ENCODE assay signal across 8 cellular contexts in the genomic region with DNA sequence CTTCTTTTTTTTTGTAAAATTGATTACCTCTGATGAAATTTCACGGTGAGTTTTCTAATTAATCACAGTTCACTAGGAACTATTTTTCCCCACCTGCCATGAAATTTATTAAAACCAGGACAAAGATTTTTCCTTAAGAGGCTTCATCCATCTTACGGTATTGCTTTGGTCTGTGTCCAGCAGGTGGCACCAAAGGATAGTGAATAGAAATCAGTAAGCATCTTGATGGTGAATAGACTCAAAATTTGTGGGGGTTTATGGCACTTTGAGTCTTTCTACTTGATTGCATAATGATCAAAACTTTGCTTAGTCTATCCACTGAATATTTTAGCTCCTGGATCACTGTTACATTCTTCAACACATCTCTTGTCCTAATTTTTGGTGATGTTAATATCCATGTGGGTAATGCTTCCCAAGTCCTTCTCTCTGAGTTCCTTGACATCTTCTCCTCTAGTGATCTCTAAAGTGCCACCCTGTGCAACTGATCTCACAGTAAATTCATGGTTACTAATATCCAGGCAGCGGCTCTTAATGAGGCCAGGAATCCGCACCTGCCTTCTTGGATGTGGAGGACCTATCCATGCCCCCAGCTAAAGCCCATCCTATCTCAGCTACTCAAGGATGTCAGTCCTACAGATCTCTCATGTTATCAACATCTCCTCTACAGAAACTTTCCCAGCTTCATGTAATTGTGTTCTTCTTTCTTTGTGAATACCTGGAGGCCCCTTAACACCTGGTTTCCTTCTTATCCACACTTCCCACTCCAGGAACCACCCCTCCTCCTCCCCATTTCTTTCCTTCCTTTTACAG. TPM values are rescaled to one million over a fixed set of nuclear protein-coding genes. Genes with fewer than 3 reads are reported as not detected.
DNase-seq lines count a peak whose midpoint lies in the region; ATAC-seq and TF ChIP-seq lines count a peak whose summit lies in the region.

No MANE protein-coding gene starts in this region.

- no peak overlapping the region for H3K4me3 ChIP-seq in HFF-Myc (replicated peaks; ENCODE audit: low read depth, low read length)
- H3K4me3 ChIP-seq in choroid plexus epithelial cell (ENCODE audit: low read depth, low read length): no peak overlapping the region
- H3K4me3 ChIP-seq in right lobe of liver: no peak overlapping the region

- 37% methylated on average over 4 of the region's 4 CpGs for WGBS in right lobe of liver (ENCODE audit: insufficient coverage, low coverage, low lambda C conversion rate, missing lambda C conversion rate)

- TF ChIP-seq POLR2A in right lobe of liver (IDR thresholded peaks at IDR 0.05): no peak

- peaks cover 0 to 6% (median 0%) of the 10 kb centered on the region in 4 donors for H3K9me3 ChIP-seq in right lobe of liver

- peaks cover 0 to 10% (median 3%) of the 10 kb centered on the region in 4 donors for H3K4me1 ChIP-seq in right lobe of liver

- H3K27ac ChIP-seq in right lobe of liver: no peak overlapping the region

- TF ChIP-seq CTCF in HFF-Myc (IDR thresholded peaks at IDR 0.05; ENCODE audit: low read depth, low read length, missing control alignments) (peak; percentile 69), choroid plexus epithelial cell (conservative IDR thresholded peaks at IDR 0.05; ENCODE audit: low read depth, low read length) (peak; percentile 78), right lobe of liver (IDR thresholded peaks at IDR 0.05) (peak; percentile 80 to 88 (median 84))

- DNase-seq in COLO668 (lab: John Stamatoyannopoulos, UW; ENCODE audit: unreplicated experiment): peak; percentile 55
- peak; percentile 67 for DNase-seq in HFF-Myc (ENCODE audit: extremely low read depth, low read depth)
- DNase-seq in NCI-H460 (ENCODE audit: extremely low read depth, low read depth): peak; percentile 63
- peak; percentile 36 to 69 for DNase-seq in activated CD4-positive, alpha-beta T cell treated with anti-CD3 and anti-CD28 coated beads for 4 hours
- DNase-seq in choroid plexus epithelial cell (ENCODE audit: low read depth): peak; percentile 94
- DNase-seq in right lobe of liver: peak in 2 of 3 donors; percentile 33 to 65
- peak; percentile 16 to 64 (median 26) for DNase-seq in stimulated activated CD4-positive, alpha-beta T cell treated with anti-CD3 and anti-CD28 coated beads, TNF-alpha, amount 100 ng/mL, for 48 hours (ENCODE audit: low read depth in 3 of 3)

- intact Hi-C loops in right lobe of liver (cut with DNase I): loop anchor here (5.0 to 10.0 kb wide), 2 partner anchors 426 to 648 kb away; no protein-coding TSS in a partner anchor

- H3K27me3 ChIP-seq in right lobe of liver: no peaks in the 10 kb centered on the region

- ATAC-seq in right lobe of liver (peak; percentile 60 to 70 (median 64)), HG03469 (IDR thresholded peaks at IDR 0.05; ENCODE audit: unreplicated experiment) (no peak)

- H3K36me3 ChIP-seq in right lobe of liver: no peaks in the 10 kb centered on the region

RNA-seq across cellular contexts. Expression of a gene that starts 54.5 kb away (rescaled TPM):
- not detected in 2 replicates for total RNA-seq in NCI-H460 (2014; rRNA removed; shearing (Covaris generic))
- polyA plus RNA-seq in NCI-H460 (2014; cell fraction: nucleus; rRNA removed): not detected in 2 replicates
- under 1 TPM in 1 of 6 experiments, not detected in 5; 0.25 TPM for total RNA-seq in right lobe of liver

Comparison
In these comparisons a context has a peak if more than half of its experiments do, and no peak if none do; other contexts are left out.
1. DNase-seq: peak in every context shown above with its lines; median percentile 94 in choroid plexus epithelial cell; 67 in HFF-Myc; 63 in NCI-H460; 55 in COLO668; 52 in activated CD4-positive, alpha-beta T cell treated with anti-CD3 and anti-CD28 coated beads for 4 hours; 49 in right lobe of liver; 26 in stimulated activated CD4-positive, alpha-beta T cell treated with anti-CD3 and anti-CD28 coated beads, TNF-alpha, amount 100 ng/mL, for 48 hours.